In the genomic region with DNA sequence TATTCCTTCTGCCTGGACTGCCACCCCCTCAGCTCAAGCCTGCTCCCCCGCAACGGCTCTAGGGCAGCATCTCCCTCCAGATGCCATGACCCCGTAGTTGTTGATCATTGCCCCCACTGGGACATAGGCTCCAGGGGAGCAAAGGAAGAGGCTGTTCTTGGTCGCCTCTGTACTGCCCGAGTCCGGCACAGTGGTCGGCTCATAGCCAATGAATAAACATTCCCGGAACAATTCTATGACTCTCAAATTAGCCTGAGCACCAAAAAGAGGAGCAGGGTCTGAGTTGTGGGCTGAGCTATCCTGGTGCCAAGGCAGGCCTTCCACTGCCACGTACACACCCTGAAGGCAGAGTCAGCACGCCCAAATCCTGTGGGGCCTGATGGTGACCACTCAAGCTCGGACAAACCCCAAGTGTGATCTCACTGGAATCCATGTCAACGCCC, we compare ENCODE assay signal across 9 cellular contexts. TPM values are rescaled to one million over a fixed set of nuclear protein-coding genes. Genes with fewer than 3 reads are reported as not detected.
A peak's percentile ranks its signal among the peaks of the same experiment; 100 is the strongest.
DNase-seq lines count a peak whose midpoint lies in the region; ATAC-seq, FAIRE-seq and TF ChIP-seq lines count a peak whose summit lies in the region.
"Had no signal": no experiment of that assay in that cellular context is flagged by ENCODE, and none has a peak within 500 bp of the region (broad histone marks: within the 10 kb centered on the region; RNA-seq: fewer than 3 reads in every experiment).

No MANE protein-coding gene starts in this region.

- H3K4me3 ChIP-seq in tibial artery = no peak overlapping the region

- no peaks in the 10 kb centered on the region for H3K9me3 ChIP-seq in tibial artery

- no peaks in the 10 kb centered on the region for H3K27me3 ChIP-seq in tibial artery

- peaks cover 13 to 100% (median 90%) of the 10 kb centered on the region in 4 donors for H3K4me1 ChIP-seq in tibial artery

- FAIRE-seq in frontal cortex (lab: Jason Lieb, UNC) = no peak

- no peaks in the 10 kb centered on the region for H3K36me3 ChIP-seq in tibial artery

- DNase-seq in HFFc6 (peak; percentile 88), lung microvascular endothelial cell (ENCODE audit: low read depth in 2 of 2) (peak; percentile 24 to 35), tibial artery (peak; percentile 83 to 94), frontal cortex (ENCODE audit: low spot score in 2 of 2) (no peak)
- DNase-seq in central memory CD8-positive, alpha-beta T cell (ENCODE audit: low spot score in 2 of 2) = no peak
- no peak for DNase-seq in activated CD8-positive, alpha-beta memory T cell treated with anti-CD3 and anti-CD28 coated beads for 24 hours
- DNase-seq: mammary epithelial cell, MM.1S had no signal

- peaks cover 1% of the 10 kb centered on the region for H3K27me3 Mint-ChIP-seq in HFFc6 (ENCODE audit: insufficient read depth)
- no peaks in the 10 kb centered on the region for H3K27me3 Mint-ChIP-seq in central memory CD8-positive, alpha-beta T cell

- peaks cover 7% of the 10 kb centered on the region for H3K36me3 Mint-ChIP-seq in HFFc6 (ENCODE audit: low read depth)
- H3K36me3 Mint-ChIP-seq in central memory CD8-positive, alpha-beta T cell (ENCODE audit: insufficient read depth) = peaks cover 21% of the 10 kb centered on the region

- peak overlapping the region; percentile 73 for H3K4me3 Mint-ChIP-seq in HFFc6
- peak overlapping the region; percentile 38 for H3K4me3 Mint-ChIP-seq in central memory CD8-positive, alpha-beta T cell

- H3K27ac ChIP-seq in tibial artery = peak overlapping the region; percentile 69 to 89

- peak overlapping the region; percentile 96 for H3K27ac Mint-ChIP-seq in HFFc6
- H3K27ac Mint-ChIP-seq in central memory CD8-positive, alpha-beta T cell (ENCODE audit: low read depth) = peak overlapping the region; percentile 68

- TF ChIP-seq CTCF in HFFc6 (IDR thresholded peaks at IDR 0.05) (no peak), tibial artery (IDR thresholded peaks at IDR 0.05) (no peak)

- no peak for ATAC-seq in central memory CD8-positive, alpha-beta T cell (replicated peaks; ENCODE audit: extremely low read depth, poor library complexity, severe bottlenecking)
- no peak for ATAC-seq in GM21381 (IDR thresholded peaks at IDR 0.05; ENCODE audit: unreplicated experiment)

- peaks cover 98% of the 10 kb centered on the region for H3K4me1 Mint-ChIP-seq in HFFc6 (ENCODE audit: low read depth)
- H3K4me1 Mint-ChIP-seq in central memory CD8-positive, alpha-beta T cell = peaks cover 93% of the 10 kb centered on the region

- intact Hi-C loops in tibial artery (cut with DNase I; ENCODE audit: low total_unique reads) = no loop called here

- no peaks in the 10 kb centered on the region for H3K9me3 Mint-ChIP-seq in HFFc6
- no peaks in the 10 kb centered on the region for H3K9me3 Mint-ChIP-seq in central memory CD8-positive, alpha-beta T cell

RNA-seq across cellular contexts. Expression of a gene that starts 33.1 kb away (rescaled TPM):
- total RNA-seq in HFFc6 (2021; fragmentation: NEBNext Ultra II Directional; extraction: Animal tissue kit (Norgen Biotek cat#: 25700)) = 100 to 1,000 TPM; 565 to 646 (median 603) TPM
- total RNA-seq in lung microvascular endothelial cell (104 and 109 TPM in 2 replicates), frontal cortex (47.7 TPM)

Comparison
In these comparisons a context has a peak if more than half of its experiments do, and no peak if none do; other contexts are left out.
1. DNase-seq: peak in HFFc6 (single experiment), lung microvascular endothelial cell (2 of 2) and tibial artery (2 of 2); none in central memory CD8-positive, alpha-beta T cell (0 of 2), activated CD8-positive, alpha-beta memory T cell treated with anti-CD3 and anti-CD28 coated beads for 24 hours (single experiment) and frontal cortex (0 of 2).